Comparison of ENCODE assay signal across 9 cellular contexts in genomic region chr1:239718997-239719628, GRCh38.
DNase-seq lines count a peak whose midpoint lies in the region; ATAC-seq, FAIRE-seq and TF ChIP-seq lines count a peak whose summit lies in the region.
"Had no signal": no experiment of that assay in that cellular context is flagged by ENCODE, and none has a peak within 500 bp of the region (broad histone marks: within the 10 kb centered on the region; RNA-seq: fewer than 3 reads in every experiment).

No MANE protein-coding gene starts in this region.

- peaks cover 10% of the 10 kb centered on the region for H3K4me1 ChIP-seq in HEK293 (ENCODE audit: control insufficient read depth, insufficient read depth, low read length)
- H3K4me1 ChIP-seq in pancreas, result peaks cover 0 to 11% (median 0%) of the 10 kb centered on the region in 3 donors
- no peaks in the 10 kb centered on the region for H3K4me1 ChIP-seq in mesenchymal stem cell (ENCODE audit: control insufficient read depth, insufficient read depth, low read depth, low read length)
- H3K4me1 ChIP-seq: ascending aorta had no signal

- intact Hi-C loops in pancreas (cut with DNase I), result no loop called here

- H3K23ac ChIP-seq in mesenchymal stem cell (ENCODE audit: low read length in 2 of 2), result no peak overlapping the region

- WGBS in pancreas, 2 donors, result 36 to 43% methylated on average over 6 of the region's 6 CpGs
- 90% methylated on average over 5 of the region's 6 CpGs for WGBS in mesenchymal stem cell

- H3K4me3 Mint-ChIP-seq in activated T-cell treated with anti-CD3 and anti-CD28 coated beads, Interleukin-2, amount 50 U/mL, for 72 hours, result no peak overlapping the region

- no peak overlapping the region for H2AFZ ChIP-seq in mesenchymal stem cell (ENCODE audit: low read depth, low read length)

- POLR2A ChIA-PET in HEK293 (lab: Yijun Ruan, JAX), result no interaction called here

- no peak overlapping the region for H3K4me2 ChIP-seq in mesenchymal stem cell (ENCODE audit: low read length, poor library complexity, severe bottlenecking)

- H3K4me1 Mint-ChIP-seq in activated T-cell treated with anti-CD3 and anti-CD28 coated beads, Interleukin-2, amount 50 U/mL, for 72 hours (ENCODE audit: low read depth), result peaks cover 29% of the 10 kb centered on the region

- H2BK12ac ChIP-seq in mesenchymal stem cell (ENCODE audit: low read length in 2 of 2), result no peak overlapping the region

- no peak overlapping the region for H4K8ac ChIP-seq in mesenchymal stem cell (ENCODE audit: low read length)

- no peak overlapping the region for H3K27ac ChIP-seq in HEK293 (ENCODE audit: extremely low read depth, low read depth, low read length)
- no peak overlapping the region for H3K27ac ChIP-seq in pancreas
- no peak overlapping the region for H3K27ac ChIP-seq in mesenchymal stem cell (ENCODE audit: low read length, poor library complexity, severe bottlenecking)
- H3K27ac ChIP-seq: ascending aorta had no signal

- no peak overlapping the region for H3K18ac ChIP-seq in mesenchymal stem cell (ENCODE audit: low read depth in 1 of 2, low read length in 2 of 2)

- H3K27me3 ChIP-seq in pancreas, result no peaks in the 10 kb centered on the region
- H3K27me3 ChIP-seq in mesenchymal stem cell (ENCODE audit: control insufficient read depth in 1 of 2, insufficient read depth in 1 of 2, low read length in 2 of 2), result peaks cover 0 to 3% of the 10 kb centered on the region in 2 experiments
- H3K27me3 ChIP-seq: ascending aorta had no signal

- H3K27ac Mint-ChIP-seq in activated T-cell treated with anti-CD3 and anti-CD28 coated beads, Interleukin-2, amount 50 U/mL, for 72 hours, result no peak overlapping the region

- CTCF ChIA-PET in HEK293 (lab: Yijun Ruan, JAX), result interaction anchor here (0.5 to 1.1 kb wide), 3 partner anchors 8 to 199 kb away, joined by 3 read pairs; no protein-coding TSS in a partner anchor

- no peaks in the 10 kb centered on the region for H3K27me3 Mint-ChIP-seq in activated T-cell treated with anti-CD3 and anti-CD28 coated beads, Interleukin-2, amount 50 U/mL, for 72 hours (ENCODE audit: low read depth)

- no peak overlapping the region for H2BK120ac ChIP-seq in mesenchymal stem cell (ENCODE audit: low read depth, low read length)

- DNase-seq in NCI-H2081 treated with DMSO at 0.1 percent for 48 hours (lab: John Stamatoyannopoulos, UW), result peak; percentile 45
- DNase-seq in activated T-cell treated with anti-CD3 and anti-CD28 coated beads, Interleukin-2, amount 50 U/mL, for 72 hours, result peak; percentile 41 to 46
- no peak for DNase-seq in pancreas
- DNase-seq in mesenchymal stem cell, result no peak
- no peak for DNase-seq in superior temporal gyrus (ENCODE audit: extremely low spot score)
- DNase-seq in erythroblast (lab: John Stamatoyannopoulos, UW), result no peak
- DNase-seq: NCI-H510A treated with DMSO at 0.1 percent for 48 hours had no signal

- no peak for FAIRE-seq in pancreas (lab: Jason Lieb, UNC)

- H3K9me3 Mint-ChIP-seq in activated T-cell treated with anti-CD3 and anti-CD28 coated beads, Interleukin-2, amount 50 U/mL, for 72 hours, result no peaks in the 10 kb centered on the region

- peaks cover 7 to 13% of the 10 kb centered on the region in 2 donors for H3K36me3 Mint-ChIP-seq in activated T-cell treated with anti-CD3 and anti-CD28 coated beads, Interleukin-2, amount 50 U/mL, for 72 hours (ENCODE audit: insufficient read depth in 2 of 2)

- no peak for TF ChIP-seq POLR2A in erythroblast (IDR thresholded peaks at IDR 0.05; ENCODE audit: low read length)

- H3K36me3 ChIP-seq in HEK293 (ENCODE audit: control insufficient read depth in 2 of 2, insufficient read depth in 1 of 2, low read length in 2 of 2) (no peaks in the 10 kb centered on the region), pancreas (no peaks in the 10 kb centered on the region), mesenchymal stem cell (ENCODE audit: control insufficient read depth in 1 of 2, insufficient read depth in 2 of 2, low read depth in 1 of 2, low read length in 2 of 2) (no peaks in the 10 kb centered on the region)
- H3K36me3 ChIP-seq: ascending aorta had no signal

- H2AK5ac ChIP-seq in mesenchymal stem cell (ENCODE audit: low read length, severe bottlenecking), result no peak overlapping the region

- H3K9ac ChIP-seq in mesenchymal stem cell (ENCODE audit: low read length), result no peak overlapping the region

- H2BK5ac ChIP-seq in mesenchymal stem cell (ENCODE audit: low read depth, low read length, poor library complexity, severe bottlenecking), result no peak overlapping the region

- no peak for TF ChIP-seq CTCF in HEK293 (tag by site-specific recombination; IDR thresholded peaks at IDR 0.05)
- no peak for TF ChIP-seq CTCF in pancreas (IDR thresholded peaks at IDR 0.05)

- H3K9me3 ChIP-seq in HEK293 (ENCODE audit: control insufficient read depth, insufficient read depth, low read depth, low read length) (no peaks in the 10 kb centered on the region), pancreas (no peaks in the 10 kb centered on the region), mesenchymal stem cell (ENCODE audit: control insufficient read depth, low read length) (no peaks in the 10 kb centered on the region)
- H3K9me3 ChIP-seq: ascending aorta had no signal

- no peak overlapping the region for H4K91ac ChIP-seq in mesenchymal stem cell (ENCODE audit: low read length)

- H2BK15ac ChIP-seq in mesenchymal stem cell (ENCODE audit: low read depth, poor library complexity, severe bottlenecking), result no peak overlapping the region

- no peak overlapping the region for H3K14ac ChIP-seq in mesenchymal stem cell (ENCODE audit: low read length in 2 of 2)

- no peaks in the 10 kb centered on the region for H3K79me1 ChIP-seq in mesenchymal stem cell (replicated peaks; ENCODE audit: low read length, poor library complexity, severe bottlenecking)

- no peak overlapping the region for H3K4ac ChIP-seq in mesenchymal stem cell (ENCODE audit: low read depth in 1 of 2, low read length in 2 of 2)

- H3K4me3 ChIP-seq in HEK293 (ENCODE audit: low read depth, low read length), result no peak overlapping the region
- no peak overlapping the region for H3K4me3 ChIP-seq in pancreas
- H3K4me3 ChIP-seq in mesenchymal stem cell (ENCODE audit: insufficient read depth in 1 of 2, low read depth in 1 of 2, low read length in 2 of 2), result no peak overlapping the region
- H3K4me3 ChIP-seq: ascending aorta had no signal

- peak; percentile 77 to 80 for ATAC-seq in activated T-cell treated with anti-CD3 and anti-CD28 coated beads, Interleukin-2, amount 50 U/mL, for 72 hours (replicated peaks in 1 of 2)
- ATAC-seq in pancreas, result peak in 3 of 4 donors; percentile 33 to 73 (median 45)

TF ChIP-seq in HEK293, 187 proteins besides CTCF, POLR2A, EP300 and RAD21:
- TF ChIP-seq ZBTB48 (tag by site-specific recombination; IDR thresholded peaks at IDR 0.05) (no peak), TCF7L2 (IDR thresholded peaks at IDR 0.05; ENCODE audit: borderline replicate concordance, low read depth, low read length) (0 out of 2 replicates have a peak, but pooled peaks have one; percentile 43)

Comparison
In these comparisons a context has a peak if more than half of its experiments do, and no peak if none do; other contexts are left out.
1. DNase-seq: peak in NCI-H2081 treated with DMSO at 0.1 percent for 48 hours (single experiment) and activated T-cell treated with anti-CD3 and anti-CD28 coated beads, Interleukin-2, amount 50 U/mL, for 72 hours (2 of 2); none in pancreas (0 of 6), mesenchymal stem cell (single experiment), superior temporal gyrus (single experiment) and erythroblast (0 of 2).